11 cellular contexts compared by ENCODE assay signal in the genomic region with DNA sequence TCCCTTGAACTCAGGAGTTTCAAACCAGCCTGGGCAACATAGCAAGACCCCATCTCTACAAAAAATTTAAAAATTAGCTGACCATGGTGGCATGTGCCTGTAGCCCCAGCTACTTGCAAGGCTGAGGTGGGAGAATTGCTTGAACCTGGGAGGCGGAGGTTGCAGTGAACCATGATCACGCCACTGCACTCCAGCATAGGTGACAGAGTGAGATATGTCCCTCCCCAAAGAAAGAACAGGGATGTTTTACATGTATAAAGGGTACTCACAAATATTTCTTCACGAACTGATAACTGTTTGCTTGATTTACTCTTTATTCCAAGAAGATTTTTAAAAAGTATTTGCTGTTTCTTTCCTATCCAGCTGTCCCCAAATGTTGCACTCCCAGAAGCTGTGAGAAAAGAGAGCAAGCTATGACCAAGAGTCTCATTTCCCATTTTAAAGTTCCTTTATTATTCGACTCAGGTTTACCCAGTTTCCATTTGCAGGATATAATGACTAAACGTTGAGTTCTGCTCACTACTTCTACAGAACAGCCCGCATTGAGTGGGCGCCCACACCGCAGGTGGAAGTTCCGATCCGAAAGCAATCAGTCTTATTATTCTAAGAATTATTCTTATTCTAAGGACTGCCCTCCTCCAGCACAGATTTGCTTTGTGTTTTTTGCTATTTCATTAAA.
DNase-seq lines count a peak whose midpoint lies in the region; ATAC-seq lines count a peak whose summit lies in the region.
"Had no signal": no experiment of that assay in that cellular context is flagged by ENCODE, and none has a peak within 500 bp of the region (broad histone marks: within the 10 kb centered on the region; RNA-seq: fewer than 3 reads in every experiment).

No MANE protein-coding gene starts in this region.

- ATAC-seq in GM18502 (IDR thresholded peaks at IDR 0.05; ENCODE audit: poor library complexity, unreplicated experiment) (peak; percentile 90), GM19463 (IDR thresholded peaks at IDR 0.05; ENCODE audit: unreplicated experiment) (peak; percentile 75), HG03025 (IDR thresholded peaks at IDR 0.05; ENCODE audit: low FRiP score, unreplicated experiment) (peak; percentile 80)
- ATAC-seq in effector memory CD8-positive, alpha-beta T cell (replicated peaks), result no peak

- no peaks in the 10 kb centered on the region for H3K9me3 Mint-ChIP-seq in effector memory CD8-positive, alpha-beta T cell
- H3K9me3 Mint-ChIP-seq: stimulated activated naive CD8-positive, alpha-beta T cell treated with anti-CD3 and anti-CD28 coated beads, Interleukin-15, Interleukin-2, amounts not matched to agents 100 ng/mL and 50 ng/mL, for 24 hours had no signal

- H3K4me3 Mint-ChIP-seq in effector memory CD8-positive, alpha-beta T cell, result no peak overlapping the region
- H3K4me3 Mint-ChIP-seq: stimulated activated naive CD8-positive, alpha-beta T cell treated with anti-CD3 and anti-CD28 coated beads, Interleukin-15, Interleukin-2, amounts not matched to agents 100 ng/mL and 50 ng/mL, for 24 hours had no signal

- no peak for DNase-seq in effector memory CD8-positive, alpha-beta T cell
- DNase-seq in GDM1 (lab: John Stamatoyannopoulos, UW), result no peak
- no peak for DNase-seq in superior temporal gyrus (ENCODE audit: extremely low spot score)
- DNase-seq in inferior parietal cortex (ENCODE audit: extremely low spot score), result no peak
- no peak for DNase-seq in kidney tubule cell (ENCODE audit: low spot score)
- DNase-seq: activated CD8-positive, alpha-beta memory T cell treated with anti-CD3 and anti-CD28 coated beads, Interleukin-2, amount 50 U/mL, for 4 hours; NCI-H1436 treated with DMSO at 0.1 percent for 48 hours had no signal

- peaks cover 72% of the 10 kb centered on the region for H3K36me3 Mint-ChIP-seq in effector memory CD8-positive, alpha-beta T cell (ENCODE audit: insufficient read depth)

- peaks cover 6 to 13% of the 10 kb centered on the region in 2 donors for H3K4me1 Mint-ChIP-seq in effector memory CD8-positive, alpha-beta T cell (ENCODE audit: low read depth in 2 of 2)

- no peaks in the 10 kb centered on the region for H3K27me3 Mint-ChIP-seq in effector memory CD8-positive, alpha-beta T cell
- H3K27me3 Mint-ChIP-seq: stimulated activated naive CD8-positive, alpha-beta T cell treated with anti-CD3 and anti-CD28 coated beads, Interleukin-15, Interleukin-2, amounts not matched to agents 100 ng/mL and 50 ng/mL, for 24 hours had no signal

- peak overlapping the region; percentile 44 to 65 for H3K27ac Mint-ChIP-seq in effector memory CD8-positive, alpha-beta T cell
